In genomic region chr6:131061041-131061770, GRCh38 we compare ENCODE assay signal across 8 cellular contexts.
DNase-seq lines count a peak whose midpoint lies in the region; ATAC-seq and TF ChIP-seq lines count a peak whose summit lies in the region.

No MANE protein-coding gene starts in this region.

- peak overlapping the region; percentile 78 for H3K4me3 ChIP-seq in AG04449 (ENCODE audit: low read depth, low read length)
- H3K4me3 ChIP-seq in WI38 (ENCODE audit: low read depth, low read length): peak overlapping the region; percentile 93
- H3K4me3 ChIP-seq in iPS-18a (ENCODE audit: low read length): peak overlapping the region; percentile 64
- peak overlapping the region; percentile 68 to 84 (median 73) for H3K4me3 ChIP-seq in subcutaneous abdominal adipose tissue (ENCODE audit: low read depth in 1 of 5, low read length in 5 of 5)

- H3K27me3 ChIP-seq in iPS-18a (ENCODE audit: control insufficient read depth, insufficient read depth, low read length) (peaks cover 29% of the 10 kb centered on the region), subcutaneous abdominal adipose tissue (ENCODE audit: control insufficient read depth in 5 of 5, insufficient read depth in 4 of 5, low read length in 5 of 5) (no peaks in the 10 kb centered on the region)

- ATAC-seq in GM21423 (IDR thresholded peaks at IDR 0.05; ENCODE audit: unreplicated experiment): peak; percentile 28

- no peak for DNase-seq in AG04449 (ENCODE audit: low read depth, low spot score)
- no peak for DNase-seq in stimulated activated CD4-positive, alpha-beta T cell treated with anti-CD3 and anti-CD28 coated beads, Interleukin-4, amount 100 ng/mL, for 4 hours
- no peak for DNase-seq in GF-D8 (lab: John Stamatoyannopoulos, UW)
- no peak for DNase-seq in NCI-H2081 treated with DMSO at 0.1 percent for 48 hours (lab: John Stamatoyannopoulos, UW)

- H3K27ac ChIP-seq in iPS-18a (ENCODE audit: low read length) (no peak overlapping the region), subcutaneous abdominal adipose tissue (ENCODE audit: low read depth, low read length) (peak overlapping the region; percentile 54)

- H3K9ac ChIP-seq in iPS-18a (ENCODE audit: low read length) (no peak overlapping the region), subcutaneous abdominal adipose tissue (ENCODE audit: low read length in 5 of 5) (peak overlapping the region in 4 of 5 donors; percentile 42 to 91 (median 73))

- CTCF ChIA-PET in AG04449 (lab: Yijun Ruan, JAX): interaction anchor here (1.2 to 3.4 kb wide), 6 partner anchors 12 to 190 kb away, joined by 3 to 18 read pairs (median 5); no protein-coding TSS in a partner anchor

- H3K36me3 ChIP-seq in iPS-18a (ENCODE audit: control insufficient read depth, low read depth, low read length) (no peaks in the 10 kb centered on the region), subcutaneous abdominal adipose tissue (ENCODE audit: control insufficient read depth in 5 of 5, insufficient read depth in 5 of 5, low read length in 5 of 5) (no peaks in the 10 kb centered on the region)

- H3K4me1 ChIP-seq in iPS-18a (ENCODE audit: control insufficient read depth, low read depth, low read length) (peaks cover 18% of the 10 kb centered on the region), subcutaneous abdominal adipose tissue (ENCODE audit: control insufficient read depth in 5 of 5, insufficient read depth in 5 of 5, low read length in 5 of 5) (peaks cover 3 to 32% (median 25%) of the 10 kb centered on the region in 5 donors)

- POLR2A ChIA-PET in AG04449 (lab: Yijun Ruan, JAX): no interaction called here

- H3K9me3 ChIP-seq in iPS-18a (ENCODE audit: control insufficient read depth, low read depth, low read length) (peaks cover under 1% of the 10 kb centered on the region), subcutaneous abdominal adipose tissue (ENCODE audit: control insufficient read depth in 5 of 5, low read length in 5 of 5) (peaks cover 0 to 3% (median 0%) of the 10 kb centered on the region in 5 donors)

- TF ChIP-seq CTCF in AG04449 (IDR thresholded peaks at IDR 0.05; ENCODE audit: insufficient read depth, low read length, missing control alignments): no peak
- TF ChIP-seq CTCF in WI38 (IDR thresholded peaks at IDR 0.05; ENCODE audit: low read depth, low read length): no peak
